ENCODE assay signal across 13 cellular contexts in the genomic region with DNA sequence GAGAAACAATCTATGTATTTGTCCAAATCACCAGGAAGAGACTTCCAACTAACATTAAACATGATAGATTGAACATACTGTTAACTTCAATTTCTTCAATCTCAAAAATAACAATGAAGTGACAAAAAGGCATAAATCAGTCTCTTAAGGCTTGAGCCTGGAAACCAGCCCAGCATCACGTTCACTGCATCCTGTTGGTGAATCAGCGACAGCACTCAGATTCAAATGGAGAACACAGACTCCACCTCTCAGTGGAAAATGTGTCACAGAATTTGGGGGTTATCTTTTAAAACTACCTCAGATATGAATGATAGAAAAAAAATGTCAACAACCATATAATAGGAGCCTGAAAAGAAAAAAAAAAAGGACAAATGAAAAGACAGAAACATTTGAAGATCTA.
A peak's percentile ranks its signal among the peaks of the same experiment; 100 is the strongest.
DNase-seq lines count a peak whose midpoint lies in the region; ATAC-seq, FAIRE-seq and TF ChIP-seq lines count a peak whose summit lies in the region.
"Had no signal": no experiment of that assay in that cellular context is flagged by ENCODE, and none has a peak within 500 bp of the region (broad histone marks: within the 10 kb centered on the region; RNA-seq: fewer than 3 reads in every experiment).

No MANE protein-coding gene starts in this region.

- POLR2A ChIA-PET in activated CD4-positive, alpha-beta T cell treated with anti-CD3 and anti-CD28 coated beads for 36 hours (lab: Charles Lee): no interaction called here
- POLR2A ChIA-PET in HepG2 (lab: Yijun Ruan, JAX): no interaction called here

- H3K4me2 ChIP-seq in mesendoderm (ENCODE audit: low read length) (no peak overlapping the region), HepG2 (ENCODE audit: low read depth, low read length) (no peak overlapping the region)

- H3K4me3 Mint-ChIP-seq in activated CD4-positive, alpha-beta T cell treated with anti-CD3 and anti-CD28 coated beads for 36 hours: no peak overlapping the region
- H3K4me3 Mint-ChIP-seq: activated naive CD8-positive, alpha-beta T cell had no signal

- no peak overlapping the region for H2BK120ac ChIP-seq in mesendoderm (ENCODE audit: low read depth, low read length)

- TF ChIP-seq POLR2A in HepG2 (IDR thresholded peaks at IDR 0.05; ENCODE audit: insufficient read depth in 1 of 2, low read depth in 2 of 2, low read length in 2 of 2): no peak
- no peak for TF ChIP-seq POLR2A in heart left ventricle (IDR thresholded peaks at IDR 0.05)

- no peak overlapping the region for H3K4ac ChIP-seq in mesendoderm (ENCODE audit: low read depth, low read length)

- no peak overlapping the region for H2AK5ac ChIP-seq in mesendoderm (ENCODE audit: low read length)

- no peaks in the 10 kb centered on the region for H3K79me1 ChIP-seq in mesendoderm (ENCODE audit: low read length)

- FAIRE-seq in HTR-8/SVneo (lab: Jason Lieb, UNC) (no peak), HepG2 (lab: Jason Lieb, UNC) (no peak)
- FAIRE-seq: A204.1, kidney had no signal

- H2BK15ac ChIP-seq in mesendoderm (replicated peaks; ENCODE audit: low read depth): no peak overlapping the region

- H3K18ac ChIP-seq in mesendoderm (ENCODE audit: low read length): no peak overlapping the region

- WGBS in mesendoderm (ENCODE audit: extremely low coverage, insufficient coverage, low lambda C conversion rate): no CpG with 5 or more reads among the region's 2 CpGs
- 49% methylated on average over 2 of the region's 2 CpGs for WGBS in HepG2 (ENCODE audit: low lambda C conversion rate)
- WGBS in heart left ventricle, 4 donors: 28 to 43% (median 36%) methylated on average over 2 of the region's 2 CpGs

- no peak overlapping the region for H4K8ac ChIP-seq in mesendoderm (ENCODE audit: low read depth, low read length)

- peaks cover 10% of the 10 kb centered on the region for H3K9me3 Mint-ChIP-seq in activated CD4-positive, alpha-beta T cell treated with anti-CD3 and anti-CD28 coated beads for 36 hours (ENCODE audit: low read depth)

- H3K56ac ChIP-seq in mesendoderm (ENCODE audit: low read length): no peak overlapping the region

- H3K27ac ChIP-seq in mesendoderm (ENCODE audit: low read depth, low read length) (no peak overlapping the region), HepG2 (ENCODE audit: extremely low read length, insufficient read depth, low read length) (no peak overlapping the region), left lung (no peak overlapping the region), heart left ventricle (no peak overlapping the region)
- H3K27ac ChIP-seq: parathyroid adenoma had no signal

- no peak overlapping the region for H4K5ac ChIP-seq in mesendoderm (ENCODE audit: low read length)

- no peaks in the 10 kb centered on the region for H4K20me1 ChIP-seq in HepG2 (ENCODE audit: insufficient read depth, low read length)

- TF ChIP-seq RAD21 in HepG2 (CRISPR knock-in tag; IDR thresholded peaks at IDR 0.05): no peak

- H3K27me3 ChIP-seq in mesendoderm (ENCODE audit: insufficient read depth, low read length, poor library complexity) (no peaks in the 10 kb centered on the region), HepG2 (ENCODE audit: control insufficient read depth in 1 of 2, insufficient read depth in 2 of 2, low read length in 2 of 2) (no peaks in the 10 kb centered on the region), left lung (no peaks in the 10 kb centered on the region), heart left ventricle (peaks cover 0 to 5% (median 0%) of the 10 kb centered on the region in 9 donors)

- H3K23ac ChIP-seq in mesendoderm (ENCODE audit: low read length): no peak overlapping the region

- intact Hi-C loops in activated CD4-positive, alpha-beta T cell treated with anti-CD3 and anti-CD28 coated beads for 36 hours (cut with DNase I, micrococcal nuclease): loop anchor here in 1 of 2 experiments (5.0 kb wide), 1 partner anchor 323 kb away; no protein-coding TSS in a partner anchor
- intact Hi-C loops in HepG2 (cut with micrococcal nuclease; ENCODE audit: unreplicated experiment): no loop called here
- intact Hi-C loops in left lung (cut with DNase I): no loop called here
- intact Hi-C loops in heart left ventricle (cut with DNase I): loop anchor here in 1 of 10 donors (10.0 kb wide), 1 partner anchor 161 kb away; no protein-coding TSS in a partner anchor

- H3K36me3 ChIP-seq in mesendoderm (ENCODE audit: control insufficient read depth, insufficient read depth, low read length) (no peaks in the 10 kb centered on the region), HepG2 (replicated peaks in 1 of 2; ENCODE audit: control insufficient read depth in 1 of 2, insufficient read depth in 2 of 2, low read length in 2 of 2) (no peaks in the 10 kb centered on the region), left lung (no peaks in the 10 kb centered on the region), heart left ventricle (no peaks in the 10 kb centered on the region)

- no peak overlapping the region for H3K4me3 ChIP-seq in mesendoderm (ENCODE audit: low read length)
- H3K4me3 ChIP-seq in HepG2 (replicated peaks in 1 of 3; ENCODE audit: insufficient read depth in 1 of 3, low read depth in 2 of 3, low read length in 3 of 3): no peak overlapping the region
- H3K4me3 ChIP-seq in left lung: no peak overlapping the region
- H3K4me3 ChIP-seq in heart left ventricle: no peak overlapping the region

- no peak for TF ChIP-seq CTCF in HepG2 (CRISPR knock-in tag; IDR thresholded peaks at IDR 0.05)
- no peak for TF ChIP-seq CTCF in left lung (IDR thresholded peaks at IDR 0.05)
- TF ChIP-seq CTCF in heart left ventricle (IDR thresholded peaks at IDR 0.05): no peak

- no peaks in the 10 kb centered on the region for H3K4me1 ChIP-seq in mesendoderm (ENCODE audit: control insufficient read depth, low read depth, low read length)
- H3K4me1 ChIP-seq in HepG2 (ENCODE audit: insufficient read depth, low read length): peaks cover 8% of the 10 kb centered on the region
- no peaks in the 10 kb centered on the region for H3K4me1 ChIP-seq in left lung
- no peaks in the 10 kb centered on the region for H3K4me1 ChIP-seq in heart left ventricle
- H3K4me1 ChIP-seq: parathyroid adenoma had no signal

- in situ Hi-C loops in HepG2 (cut with HindIII; ENCODE audit: extremely low pct_ligation_motif_present, low pct_unique_long_range_greater_than_20kb): no loop called here

- H3K9me3 ChIP-seq in HepG2 (ENCODE audit: low read length) (no peaks in the 10 kb centered on the region), left lung (peaks cover 0 to 3% of the 10 kb centered on the region in 2 donors), heart left ventricle (peaks cover 0 to 39% (median 3%) of the 10 kb centered on the region in 12 donors)

- H3K4me1 Mint-ChIP-seq in activated CD4-positive, alpha-beta T cell treated with anti-CD3 and anti-CD28 coated beads for 36 hours: peaks cover 8% of the 10 kb centered on the region

- no peak overlapping the region for H2BK5ac ChIP-seq in mesendoderm (ENCODE audit: low read length)

- peaks cover 18% of the 10 kb centered on the region for H3K27me3 Mint-ChIP-seq in activated CD4-positive, alpha-beta T cell treated with anti-CD3 and anti-CD28 coated beads for 36 hours

- ATAC-seq in activated CD4-positive, alpha-beta T cell treated with anti-CD3 and anti-CD28 coated beads for 36 hours: peak; percentile 83
- ATAC-seq in HepG2 (no peak), left lung (no peak), heart left ventricle (no peak)

- CTCF ChIA-PET in activated CD4-positive, alpha-beta T cell treated with anti-CD3 and anti-CD28 coated beads for 36 hours (lab: Charles Lee): no interaction called here
- CTCF ChIA-PET in HepG2 (lab: Yijun Ruan, JAX; ENCODE audit: low intra/inter-chr PET ratio, low total read pairs): no interaction called here

- H3K79me2 ChIP-seq in mesendoderm (ENCODE audit: control insufficient read depth, insufficient read depth, low read length): no peaks in the 10 kb centered on the region
- H3K79me2 ChIP-seq in HepG2 (ENCODE audit: insufficient read depth, low read length): no peaks in the 10 kb centered on the region
- H3K79me2 ChIP-seq: parathyroid adenoma had no signal

- TF ChIP-seq EP300 in HepG2 (IDR thresholded peaks at IDR 0.05; ENCODE audit: low read depth in 2 of 2, low read length in 2 of 2): no peak
- no peak for TF ChIP-seq EP300 in HepG2 (CRISPR knock-in tag; IDR thresholded peaks at IDR 0.05; ENCODE audit: borderline replicate concordance)

- DNase-seq in activated CD4-positive, alpha-beta T cell treated with anti-CD3 and anti-CD28 coated beads for 36 hours: peak; percentile 71
- no peak for DNase-seq in activated CD4-positive, alpha-beta T cell treated with anti-CD3 and anti-CD28 coated beads, Interleukin-2, amount 50 U/mL, for 4 hours
- DNase-seq in HTR-8/SVneo (ENCODE audit: insufficient read length, low spot score): peak; percentile 43
- peak; percentile 23 for DNase-seq in amniotic stem cell (lab: John Stamatoyannopoulos, UW)
- DNase-seq in mesendoderm: peak; percentile 15
- no peak for DNase-seq in HepG2 (ENCODE audit: low spot score)
- DNase-seq in left lung: no peak
- DNase-seq in heart left ventricle: no peak
- DNase-seq: kidney, NCI-H1048 had no signal

- no TSS peak for BruUV-seq in HepG2 (replicated peaks; lab: Mats Ljungman, UMichigan)

- H2AFZ ChIP-seq in HepG2 (ENCODE audit: low read length): no peak overlapping the region
- H2AFZ ChIP-seq: parathyroid adenoma had no signal

- H3K27ac Mint-ChIP-seq in activated CD4-positive, alpha-beta T cell treated with anti-CD3 and anti-CD28 coated beads for 36 hours: peak overlapping the region; percentile 42
- H3K27ac Mint-ChIP-seq: activated naive CD8-positive, alpha-beta T cell had no signal

- H3K9ac ChIP-seq in mesendoderm (ENCODE audit: low read length): no peak overlapping the region
- no peak overlapping the region for H3K9ac ChIP-seq in HepG2 (ENCODE audit: insufficient read depth, low read depth, low read length)
- H3K9ac ChIP-seq: parathyroid adenoma had no signal

- H3K36me3 Mint-ChIP-seq in activated CD4-positive, alpha-beta T cell treated with anti-CD3 and anti-CD28 coated beads for 36 hours (ENCODE audit: low read depth): peaks cover 1% of the 10 kb centered on the region

TF ChIP-seq in HepG2, 621 proteins besides CTCF, POLR2A, EP300 and RAD21 (continues in another document):
- TF ChIP-seq ZNF296 (CRISPR knock-in tag; conservative IDR thresholded peaks at IDR 0.05): no peak

Comparison
In these comparisons a context has a peak if more than half of its experiments do, and no peak if none do; other contexts are left out.
1. DNase-seq: peak in activated CD4-positive, alpha-beta T cell treated with anti-CD3 and anti-CD28 coated beads for 36 hours (single experiment), HTR-8/SVneo (single experiment), amniotic stem cell (single experiment) and mesendoderm (single experiment); none in activated CD4-positive, alpha-beta T cell treated with anti-CD3 and anti-CD28 coated beads, Interleukin-2, amount 50 U/mL, for 4 hours (0 of 2), HepG2 (single experiment), left lung (0 of 2) and heart left ventricle (0 of 5).